In the genomic region with DNA sequence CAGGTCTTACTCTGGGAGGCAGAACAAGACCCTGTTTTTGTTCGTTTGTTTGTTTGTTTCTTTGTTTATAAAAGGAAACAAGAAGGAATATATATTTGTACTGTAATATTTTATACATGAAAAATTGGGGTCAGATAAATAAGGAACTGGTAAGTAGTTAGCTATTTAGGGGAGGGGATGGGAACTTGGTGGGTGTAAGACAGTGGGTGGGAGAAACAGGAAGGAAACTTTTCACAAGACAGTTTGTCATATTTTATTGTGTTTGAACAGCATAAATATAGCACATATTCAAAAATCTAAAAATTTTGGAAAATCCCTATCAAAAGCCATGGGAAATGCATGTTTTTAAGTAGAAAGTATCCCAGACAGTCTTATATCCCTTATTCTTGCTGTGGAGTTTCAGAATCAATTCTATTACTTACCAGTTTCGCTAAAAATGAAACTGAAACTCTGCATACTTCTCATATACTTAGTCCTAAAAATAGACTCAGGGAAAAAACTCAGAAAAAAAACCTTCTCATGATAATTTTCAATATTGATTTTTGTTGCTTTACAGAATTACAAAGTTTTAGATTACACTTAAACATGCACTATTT, we compare ENCODE assay signal across 9 cellular contexts. TPM values are rescaled to one million over a fixed set of nuclear protein-coding genes. Genes with fewer than 3 reads are reported as not detected.
DNase-seq lines count a peak whose midpoint lies in the region; ATAC-seq, FAIRE-seq and TF ChIP-seq lines count a peak whose summit lies in the region.
"Had no signal": no experiment of that assay in that cellular context is flagged by ENCODE, and none has a peak within 500 bp of the region (broad histone marks: within the 10 kb centered on the region; RNA-seq: fewer than 3 reads in every experiment).

No MANE protein-coding gene starts in this region.

- peak; percentile 17 to 31 for TF ChIP-seq RAD21 in liver (IDR thresholded peaks at IDR 0.05)
- TF ChIP-seq RAD21 in HepG2 (CRISPR knock-in tag; IDR thresholded peaks at IDR 0.05): no peak

- ATAC-seq in HepG2 (no peak), HG03354 (IDR thresholded peaks at IDR 0.05; ENCODE audit: poor library complexity, severe bottlenecking, unreplicated experiment) (peak; percentile 87)
- ATAC-seq in central memory CD8-positive, alpha-beta T cell (replicated peaks; ENCODE audit: extremely low read depth, poor library complexity, severe bottlenecking): no peak
- ATAC-seq in stimulated activated naive CD8-positive, alpha-beta T cell treated with anti-CD3 and anti-CD28 coated beads, Interleukin-15, amount 100 ng/mL, for 72 hours: peak; percentile 62

- 9% methylated on average over 2 of the region's 2 CpGs for WGBS in liver
- 2% methylated on average over 2 of the region's 2 CpGs for WGBS in HepG2 (ENCODE audit: low lambda C conversion rate)

- H2AFZ ChIP-seq in HepG2 (ENCODE audit: low read length): no peak overlapping the region

- FAIRE-seq in HepG2 (lab: Jason Lieb, UNC): no peak

- TF ChIP-seq EP300 in HepG2 (IDR thresholded peaks at IDR 0.05; ENCODE audit: low read depth in 2 of 2, low read length in 2 of 2) (no peak), HepG2 (CRISPR knock-in tag; IDR thresholded peaks at IDR 0.05; ENCODE audit: borderline replicate concordance) (no peak)

- peak overlapping the region; percentile 69 for H3K4me3 Mint-ChIP-seq in central memory CD8-positive, alpha-beta T cell
- H3K4me3 Mint-ChIP-seq in stimulated activated naive CD8-positive, alpha-beta T cell treated with anti-CD3 and anti-CD28 coated beads, Interleukin-15, amount 100 ng/mL, for 72 hours: peak overlapping the region; percentile 49 to 61

- H3K4me1 ChIP-seq in liver (ENCODE audit: control insufficient read depth in 4 of 4, insufficient read depth in 4 of 4, low read length in 3 of 4) (peaks cover 0 to 3% (median 0%) of the 10 kb centered on the region in 4 donors), HepG2 (ENCODE audit: insufficient read depth, low read length) (no peaks in the 10 kb centered on the region)

- H3K9me3 Mint-ChIP-seq in central memory CD8-positive, alpha-beta T cell: peaks cover 6% of the 10 kb centered on the region
- H3K9me3 Mint-ChIP-seq in stimulated activated naive CD8-positive, alpha-beta T cell treated with anti-CD3 and anti-CD28 coated beads, Interleukin-15, amount 100 ng/mL, for 72 hours: peaks cover 27 to 28% of the 10 kb centered on the region in 2 donors

- peak overlapping the region; percentile 95 for H3K27ac Mint-ChIP-seq in central memory CD8-positive, alpha-beta T cell (ENCODE audit: low read depth)
- peak overlapping the region in 1 of 2 donors; percentile 74 for H3K27ac Mint-ChIP-seq in stimulated activated naive CD8-positive, alpha-beta T cell treated with anti-CD3 and anti-CD28 coated beads, Interleukin-15, amount 100 ng/mL, for 72 hours

- H3K36me3 ChIP-seq in liver (ENCODE audit: control insufficient read depth in 4 of 4, insufficient read depth in 3 of 4, low read depth in 1 of 4, low read length in 3 of 4) (no peaks in the 10 kb centered on the region), HepG2 (replicated peaks in 1 of 2; ENCODE audit: control insufficient read depth in 1 of 2, insufficient read depth in 2 of 2, low read length in 2 of 2) (no peaks in the 10 kb centered on the region)

- H3K27ac ChIP-seq in liver (ENCODE audit: low read depth in 1 of 2, low read length in 2 of 2): peak overlapping the region; percentile 38 to 66
- no peak overlapping the region for H3K27ac ChIP-seq in HepG2 (ENCODE audit: extremely low read length, insufficient read depth, low read length)

- POLR2A ChIA-PET in HepG2 (lab: Yijun Ruan, JAX): no interaction called here

- no peak for DNase-seq in HepG2 (ENCODE audit: low spot score)
- DNase-seq in central memory CD8-positive, alpha-beta T cell (ENCODE audit: low spot score in 2 of 2): no peak
- DNase-seq in stimulated activated naive CD8-positive, alpha-beta T cell treated with anti-CD3 and anti-CD28 coated beads, Interleukin-15, amount 100 ng/mL, for 72 hours: no peak
- no peak for DNase-seq in stimulated activated CD8-positive, alpha-beta memory T cell treated with anti-CD3 and anti-CD28 coated beads, Interleukin-4, amount 100 ng/mL, for 48 hours
- DNase-seq in NCI-H446 treated with DMSO at 0.1 percent for 48 hours (lab: John Stamatoyannopoulos, UW): no peak
- no peak for DNase-seq in NCI-H2171 (lab: John Stamatoyannopoulos, UW)

- H3K27me3 Mint-ChIP-seq in central memory CD8-positive, alpha-beta T cell: no peaks in the 10 kb centered on the region
- no peaks in the 10 kb centered on the region for H3K27me3 Mint-ChIP-seq in stimulated activated naive CD8-positive, alpha-beta T cell treated with anti-CD3 and anti-CD28 coated beads, Interleukin-15, amount 100 ng/mL, for 72 hours

- H3K4me3 ChIP-seq in liver (ENCODE audit: low read depth in 1 of 3, low read length in 3 of 3): peak overlapping the region in 2 of 3 donors; percentile 39 to 42
- no peak overlapping the region for H3K4me3 ChIP-seq in HepG2 (replicated peaks in 1 of 3; ENCODE audit: insufficient read depth in 1 of 3, low read depth in 2 of 3, low read length in 3 of 3)

- intact Hi-C loops in HepG2 (cut with micrococcal nuclease; ENCODE audit: unreplicated experiment): no loop called here

- H3K4me2 ChIP-seq in HepG2 (ENCODE audit: low read depth, low read length): no peak overlapping the region

- H3K79me2 ChIP-seq in HepG2 (ENCODE audit: insufficient read depth, low read length): no peaks in the 10 kb centered on the region

- TF ChIP-seq CTCF in liver (IDR thresholded peaks at IDR 0.05; ENCODE audit: low read depth, low read length, missing input control): no peak
- TF ChIP-seq CTCF in HepG2 (CRISPR knock-in tag; IDR thresholded peaks at IDR 0.05): no peak

- CTCF ChIA-PET in HepG2 (lab: Yijun Ruan, JAX; ENCODE audit: low intra/inter-chr PET ratio, low total read pairs): no interaction called here

- in situ Hi-C loops in HepG2 (cut with HindIII; ENCODE audit: extremely low pct_ligation_motif_present, low pct_unique_long_range_greater_than_20kb): no loop called here

- H3K27me3 ChIP-seq in liver (ENCODE audit: control insufficient read depth in 4 of 4, insufficient read depth in 4 of 4, low read length in 3 of 4) (no peaks in the 10 kb centered on the region), HepG2 (ENCODE audit: control insufficient read depth in 1 of 2, insufficient read depth in 2 of 2, low read length in 2 of 2) (no peaks in the 10 kb centered on the region)

- TF ChIP-seq POLR2A in HepG2 (IDR thresholded peaks at IDR 0.05; ENCODE audit: insufficient read depth in 1 of 2, low read depth in 2 of 2, low read length in 2 of 2): no peak

- no peaks in the 10 kb centered on the region for H3K9me3 ChIP-seq in liver (ENCODE audit: control insufficient read depth in 4 of 4, low read length in 3 of 4)
- no peaks in the 10 kb centered on the region for H3K9me3 ChIP-seq in HepG2 (ENCODE audit: low read length)

- H3K9ac ChIP-seq in liver (ENCODE audit: low read depth in 1 of 2, low read length in 2 of 2) (peak overlapping the region; percentile 4 to 97), HepG2 (ENCODE audit: insufficient read depth, low read depth, low read length) (no peak overlapping the region)

- H3K36me3 Mint-ChIP-seq in central memory CD8-positive, alpha-beta T cell (ENCODE audit: insufficient read depth): peaks cover 6% of the 10 kb centered on the region

- peaks cover 45% of the 10 kb centered on the region for H3K4me1 Mint-ChIP-seq in central memory CD8-positive, alpha-beta T cell
- H3K4me1 Mint-ChIP-seq in stimulated activated naive CD8-positive, alpha-beta T cell treated with anti-CD3 and anti-CD28 coated beads, Interleukin-15, amount 100 ng/mL, for 72 hours: peaks cover 55% of the 10 kb centered on the region

- BruUV-seq in HepG2 (replicated peaks; lab: Mats Ljungman, UMichigan): no TSS peak

- no peaks in the 10 kb centered on the region for H4K20me1 ChIP-seq in HepG2 (ENCODE audit: insufficient read depth, low read length)

TF ChIP-seq in HepG2, 621 proteins besides CTCF, POLR2A, EP300 and RAD21:
- TF ChIP-seq SP1 (IDR thresholded peaks at IDR 0.05) (no peak), SP1 (CRISPR knock-in tag; IDR thresholded peaks at IDR 0.05) (no peak)

RNA-seq across cellular contexts. Expression of a gene that starts 22.3 kb away (rescaled TPM):
- total RNA-seq in liver (10 to 100 TPM in 1 of 2 donors, 1 to 10 TPM in 1; 8.9 to 57.4 TPM), HepG2 (2016; rRNA removed; fragmentation: Illumina TruSeq; extraction: Trizol) (0.04 TPM in 1 of 2 replicates, not detected in the other)
- polyA plus RNA-seq in liver (10 to 100 TPM; 12.6 to 51.6 TPM), HepG2 (2011; rRNA removed) (0.04 and 0.05 TPM in 2 replicates)
- not detected in 2 replicates for total RNA-seq in HepG2 (2016; cell fraction: cytosol; rRNA removed; fragmentation: Illumina TruSeq; extraction: Trizol; ENCODE audit: low read depth)
- total RNA-seq in HepG2 (2016; cell fraction: insoluble cytoplasmic fraction; rRNA removed; fragmentation: Illumina TruSeq; extraction: Trizol): not detected in 2 replicates
- total RNA-seq in HepG2 (2016; cell fraction: membrane; rRNA removed; fragmentation: Illumina TruSeq; extraction: Trizol): not detected in 2 replicates
- not detected in 2 replicates for total RNA-seq in HepG2 (2016; cell fraction: nucleus; rRNA removed; fragmentation: Illumina TruSeq; extraction: Trizol)
- polyA plus RNA-seq in HepG2 (2011; cell fraction: cytosol; rRNA removed): 0.03 TPM in 1 of 2 replicates, not detected in the other
- not detected in 2 replicates for polyA plus RNA-seq in HepG2 (2011; cell fraction: nucleus; rRNA removed)
- not detected in 2 replicates for polyA plus RNA-seq in HepG2 (2012)
- polyA plus RNA-seq in HepG2 (2016; cell fraction: cytosol; fragmentation: Illumina TruSeq; extraction: Trizol; ENCODE audit: low read depth): not detected in 2 replicates
- not detected in 2 replicates for polyA plus RNA-seq in HepG2 (2016; cell fraction: insoluble cytoplasmic fraction; fragmentation: Illumina TruSeq; extraction: Trizol; ENCODE audit: low read depth)
- not detected in 2 replicates for polyA plus RNA-seq in HepG2 (2016; cell fraction: membrane; fragmentation: Illumina TruSeq; extraction: Trizol; ENCODE audit: low read depth)
- not detected in 2 replicates for polyA plus RNA-seq in HepG2 (2016; cell fraction: nucleus; fragmentation: Illumina TruSeq; extraction: Trizol; ENCODE audit: insufficient read depth, low read depth)
- polyA minus RNA-seq in HepG2 (2011; rRNA and poly(A)+ RNA removed; ENCODE audit: low replicate concordance): 0.84 TPM in 1 of 2 replicates, not detected in the other
- polyA minus RNA-seq in HepG2 (2011; cell fraction: cytosol; rRNA and poly(A)+ RNA removed): not detected in 2 replicates
- polyA minus RNA-seq in HepG2 (2011; cell fraction: nucleus; rRNA and poly(A)+ RNA removed): 0.12 and 0.26 TPM in 2 replicates
- total RNA-seq: myocyte had no signal

Comparison
In these comparisons a context has a peak if more than half of its experiments do, and no peak if none do; other contexts are left out.
1. H3K4me3 ChIP-seq: peak in liver (2 of 3); none in HepG2 (0 of 3).
2. RNA of a gene that starts 22.3 kb away (total RNA-seq): 8.9 to 57.4 TPM in liver; 0.04 TPM in HepG2; every median in the first group is over 4 times any median in the second.
3. ATAC-seq: peak in HG03354 (single experiment) and stimulated activated naive CD8-positive, alpha-beta T cell treated with anti-CD3 and anti-CD28 coated beads, Interleukin-15, amount 100 ng/mL, for 72 hours (single experiment); none in HepG2 (single experiment) and central memory CD8-positive, alpha-beta T cell (single experiment).